Comparison of ENCODE assay signal across 8 cellular contexts in the genomic region with DNA sequence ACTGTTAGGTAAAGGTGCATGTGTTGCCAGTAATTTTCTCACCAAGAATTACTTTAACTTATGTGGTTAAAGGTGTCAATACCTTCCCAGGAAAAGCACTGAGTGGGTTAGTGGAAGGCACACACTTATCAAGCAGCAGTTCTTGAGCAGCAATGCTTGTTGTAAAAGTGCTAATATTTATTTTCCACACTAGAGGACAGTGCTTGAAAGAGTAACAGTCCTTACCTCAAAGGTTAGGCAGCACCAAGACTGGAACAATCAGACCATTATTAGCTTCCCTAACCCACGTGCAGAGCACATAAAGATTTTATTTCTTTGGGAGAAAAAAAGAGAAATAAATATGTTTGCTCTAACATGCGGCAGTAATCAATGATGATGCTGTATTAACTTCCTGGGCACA. TPM values are rescaled to one million over a fixed set of nuclear protein-coding genes. Genes with fewer than 3 reads are reported as not detected.
DNase-seq lines count a peak whose midpoint lies in the region; ATAC-seq and TF ChIP-seq lines count a peak whose summit lies in the region.

No MANE protein-coding gene starts in this region.

- H2AFZ ChIP-seq in DND-41 (ENCODE audit: low read depth, low read length), result no peak overlapping the region

- H3K9me3 Mint-ChIP-seq in mesothelial cell of epicardium, result peaks cover 3% of the 10 kb centered on the region
- no peaks in the 10 kb centered on the region for H3K9me3 Mint-ChIP-seq in activated T-cell treated with anti-CD3 and anti-CD28 coated beads, Interleukin-2, amount 50 U/mL, for 24 hours
- no peaks in the 10 kb centered on the region for H3K9me3 Mint-ChIP-seq in activated naive CD8-positive, alpha-beta T cell treated with anti-CD3 and anti-CD28 coated beads for 36 hours

- H3K9me3 ChIP-seq in DND-41 (ENCODE audit: insufficient read depth, low read length, severe bottlenecking), result no peaks in the 10 kb centered on the region

- WGBS in mesendoderm (ENCODE audit: extremely low coverage, insufficient coverage, low lambda C conversion rate), result no CpG with 5 or more reads among the region's 2 CpGs

- no peaks in the 10 kb centered on the region for H3K27me3 Mint-ChIP-seq in mesothelial cell of epicardium (ENCODE audit: low read depth)
- H3K27me3 Mint-ChIP-seq in activated T-cell treated with anti-CD3 and anti-CD28 coated beads, Interleukin-2, amount 50 U/mL, for 24 hours, result peaks cover 56% of the 10 kb centered on the region
- H3K27me3 Mint-ChIP-seq in activated naive CD8-positive, alpha-beta T cell treated with anti-CD3 and anti-CD28 coated beads for 36 hours, result peaks cover 33% of the 10 kb centered on the region

- ATAC-seq in DND-41 (ENCODE audit: insufficient read depth, low read depth), result no peak; the same call in 2 of the 3 replicates

- H3K18ac ChIP-seq in mesendoderm (ENCODE audit: low read length), result no peak overlapping the region

- DNase-seq in DND-41, result no peak
- DNase-seq in Kasumi-1 (lab: John Stamatoyannopoulos, UW), result peak; percentile 15 to 20
- peak; percentile 17 for DNase-seq in brain microvascular endothelial cell
- DNase-seq in mesendoderm, result peak; percentile 27
- no peak for DNase-seq in mesothelial cell of epicardium (ENCODE audit: low spot score in 2 of 2, unreplicated experiment in 2 of 2)
- DNase-seq in activated T-cell treated with anti-CD3 and anti-CD28 coated beads, Interleukin-2, amount 50 U/mL, for 24 hours, result no peak
- no peak for DNase-seq in activated naive CD8-positive, alpha-beta T cell treated with anti-CD3 and anti-CD28 coated beads for 36 hours
- DNase-seq in HK-2 (ENCODE audit: unreplicated experiment), result no peak

- H3K27me3 ChIP-seq in DND-41 (ENCODE audit: insufficient read depth, low read length, poor library complexity), result no peaks in the 10 kb centered on the region
- H3K27me3 ChIP-seq in brain microvascular endothelial cell (replicated peaks), result no peaks in the 10 kb centered on the region
- no peaks in the 10 kb centered on the region for H3K27me3 ChIP-seq in mesendoderm (ENCODE audit: insufficient read depth, low read length, poor library complexity)

- H3K4me3 ChIP-seq in DND-41 (ENCODE audit: low read depth in 1 of 2, low read length in 2 of 2) (no peak overlapping the region), brain microvascular endothelial cell (ENCODE audit: low read depth, low read length) (no peak overlapping the region), mesendoderm (ENCODE audit: low read length) (no peak overlapping the region)

- peak; percentile 38 for TF ChIP-seq CTCF in DND-41 (IDR thresholded peaks at IDR 0.05; ENCODE audit: borderline replicate concordance, extremely low read depth, low read length, poor library complexity, severe bottlenecking)
- peak; percentile 47 for TF ChIP-seq CTCF in brain microvascular endothelial cell (IDR thresholded peaks at IDR 0.05; ENCODE audit: low read depth, low read length, missing control alignments)
- TF ChIP-seq CTCF in mesothelial cell of epicardium (IDR thresholded peaks at IDR 0.05; ENCODE audit: unreplicated experiment), result no peak

- no peaks in the 10 kb centered on the region for H3K36me3 ChIP-seq in DND-41 (ENCODE audit: insufficient read depth, low read length)
- no peaks in the 10 kb centered on the region for H3K36me3 ChIP-seq in brain microvascular endothelial cell (replicated peaks)
- H3K36me3 ChIP-seq in mesendoderm (ENCODE audit: control insufficient read depth, insufficient read depth, low read length), result no peaks in the 10 kb centered on the region

- H3K4me3 Mint-ChIP-seq in mesothelial cell of epicardium, result no peak overlapping the region
- H3K4me3 Mint-ChIP-seq in activated T-cell treated with anti-CD3 and anti-CD28 coated beads, Interleukin-2, amount 50 U/mL, for 24 hours, result no peak overlapping the region
- no peak overlapping the region for H3K4me3 Mint-ChIP-seq in activated naive CD8-positive, alpha-beta T cell treated with anti-CD3 and anti-CD28 coated beads for 36 hours

- H3K4me2 ChIP-seq in DND-41 (ENCODE audit: insufficient read depth, low read length) (no peak overlapping the region), mesendoderm (ENCODE audit: low read length) (no peak overlapping the region)

- no peaks in the 10 kb centered on the region for H3K36me3 Mint-ChIP-seq in mesothelial cell of epicardium
- no peaks in the 10 kb centered on the region for H3K36me3 Mint-ChIP-seq in activated T-cell treated with anti-CD3 and anti-CD28 coated beads, Interleukin-2, amount 50 U/mL, for 24 hours (ENCODE audit: low read depth)
- no peaks in the 10 kb centered on the region for H3K36me3 Mint-ChIP-seq in activated naive CD8-positive, alpha-beta T cell treated with anti-CD3 and anti-CD28 coated beads for 36 hours

- no peaks in the 10 kb centered on the region for H3K79me1 ChIP-seq in mesendoderm (ENCODE audit: low read length)

- H3K79me2 ChIP-seq in DND-41 (ENCODE audit: insufficient read depth, low read length) (no peaks in the 10 kb centered on the region), mesendoderm (ENCODE audit: control insufficient read depth, insufficient read depth, low read length) (no peaks in the 10 kb centered on the region)

- no peak overlapping the region for H4K8ac ChIP-seq in mesendoderm (ENCODE audit: low read depth, low read length)

- H3K4me1 Mint-ChIP-seq in mesothelial cell of epicardium, result peaks cover 37% of the 10 kb centered on the region
- peaks cover 3% of the 10 kb centered on the region for H3K4me1 Mint-ChIP-seq in activated T-cell treated with anti-CD3 and anti-CD28 coated beads, Interleukin-2, amount 50 U/mL, for 24 hours (ENCODE audit: low read depth)
- peaks cover 6% of the 10 kb centered on the region for H3K4me1 Mint-ChIP-seq in activated naive CD8-positive, alpha-beta T cell treated with anti-CD3 and anti-CD28 coated beads for 36 hours

- no peak overlapping the region for H3K56ac ChIP-seq in mesendoderm (ENCODE audit: low read length)

- H2BK15ac ChIP-seq in mesendoderm (replicated peaks; ENCODE audit: low read depth), result no peak overlapping the region

- in situ Hi-C loops in brain microvascular endothelial cell (cut with HindIII; ENCODE audit: low pct_ligation_motif_present, low sequenced_read_pairs), result no loop called here

- no peak overlapping the region for H2BK120ac ChIP-seq in mesendoderm (ENCODE audit: low read depth, low read length)

- H3K27ac ChIP-seq in DND-41 (ENCODE audit: low read length) (no peak overlapping the region), brain microvascular endothelial cell (no peak overlapping the region), mesendoderm (ENCODE audit: low read depth, low read length) (no peak overlapping the region)

- H4K20me1 ChIP-seq in DND-41 (ENCODE audit: insufficient read depth, low read length), result no peaks in the 10 kb centered on the region

- no peak overlapping the region for H4K5ac ChIP-seq in mesendoderm (ENCODE audit: low read length)

- H3K27ac Mint-ChIP-seq in mesothelial cell of epicardium, result no peak overlapping the region
- H3K27ac Mint-ChIP-seq in activated T-cell treated with anti-CD3 and anti-CD28 coated beads, Interleukin-2, amount 50 U/mL, for 24 hours, result no peak overlapping the region
- H3K27ac Mint-ChIP-seq in activated naive CD8-positive, alpha-beta T cell treated with anti-CD3 and anti-CD28 coated beads for 36 hours, result no peak overlapping the region

- no peak overlapping the region for H3K23ac ChIP-seq in mesendoderm (ENCODE audit: low read length)

- H3K9ac ChIP-seq in DND-41 (ENCODE audit: low read depth, low read length), result no peak overlapping the region
- H3K9ac ChIP-seq in mesendoderm (ENCODE audit: low read length), result no peak overlapping the region

- no peak overlapping the region for H2BK5ac ChIP-seq in mesendoderm (ENCODE audit: low read length)

- H3K4me1 ChIP-seq in DND-41 (ENCODE audit: insufficient read depth, low read length) (peaks cover 6% of the 10 kb centered on the region), mesendoderm (ENCODE audit: control insufficient read depth, low read depth, low read length) (no peaks in the 10 kb centered on the region)

- H2AK5ac ChIP-seq in mesendoderm (ENCODE audit: low read length), result no peak overlapping the region

- no peak overlapping the region for H3K4ac ChIP-seq in mesendoderm (ENCODE audit: low read depth, low read length)

RNA-seq across cellular contexts. Expression of gene KRR1, which starts 48.8 kb away (rescaled TPM):
- 126 TPM for polyA plus RNA-seq in mesendoderm (2013, experiment 1 of 2)
- 130 TPM for polyA plus RNA-seq in mesendoderm (2013, experiment 2 of 2)
- total RNA-seq in mesothelial cell of epicardium, result 63.9 to 66.6 TPM (median 65.7 TPM) in 3 replicates
- 100 to 1,000 TPM; 146 to 155 TPM for total RNA-seq in activated naive CD8-positive, alpha-beta T cell treated with anti-CD3 and anti-CD28 coated beads for 36 hours

Comparison
In these comparisons a context has a peak if more than half of its experiments do, and no peak if none do; other contexts are left out.
1. DNase-seq: peak in Kasumi-1 (2 of 2), brain microvascular endothelial cell (single experiment) and mesendoderm (single experiment); none in DND-41 (single experiment), mesothelial cell of epicardium (0 of 2), activated T-cell treated with anti-CD3 and anti-CD28 coated beads, Interleukin-2, amount 50 U/mL, for 24 hours (single experiment), activated naive CD8-positive, alpha-beta T cell treated with anti-CD3 and anti-CD28 coated beads for 36 hours (single experiment) and HK-2 (single experiment).